In genomic region chrX:48508400-48509244, GRCh38 we compare ENCODE assay signal across 2 cellular contexts.
TF ChIP-seq lines count a peak whose summit lies in the region.

TSS of gene PORCN (plus strand) at chrX:48508992. CDS start at chrX:48509821, 829 bp downstream.

TF ChIP-seq in A549, 52 proteins besides CTCF, POLR2A, EP300 and RAD21 (continued from another document):
- TF ChIP-seq, protein P1, sequence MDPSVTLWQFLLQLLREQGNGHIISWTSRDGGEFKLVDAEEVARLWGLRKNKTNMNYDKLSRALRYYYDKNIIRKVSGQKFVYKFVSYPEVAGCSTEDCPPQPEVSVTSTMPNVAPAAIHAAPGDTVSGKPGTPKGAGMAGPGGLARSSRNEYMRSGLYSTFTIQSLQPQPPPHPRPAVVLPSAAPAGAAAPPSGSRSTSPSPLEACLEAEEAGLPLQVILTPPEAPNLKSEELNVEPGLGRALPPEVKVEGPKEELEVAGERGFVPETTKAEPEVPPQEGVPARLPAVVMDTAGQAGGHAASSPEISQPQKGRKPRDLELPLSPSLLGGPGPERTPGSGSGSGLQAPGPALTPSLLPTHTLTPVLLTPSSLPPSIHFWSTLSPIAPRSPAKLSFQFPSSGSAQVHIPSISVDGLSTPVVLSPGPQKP (IDR thresholded peaks at IDR 0.05; ENCODE audit: low read depth, low read length): no peak
- TF ChIP-seq BCL3 (IDR thresholded peaks at IDR 0.05) (peak; percentile 36; the same call in 1 of the 3 replicates), PHF8 (IDR thresholded peaks at IDR 0.05; ENCODE audit: borderline replicate concordance, low read depth) (peak; percentile 67)
- TF ChIP-seq, protein P2, sequence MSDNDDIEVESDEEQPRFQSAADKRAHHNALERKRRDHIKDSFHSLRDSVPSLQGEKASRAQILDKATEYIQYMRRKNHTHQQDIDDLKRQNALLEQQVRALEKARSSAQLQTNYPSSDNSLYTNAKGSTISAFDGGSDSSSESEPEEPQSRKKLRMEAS (IDR thresholded peaks at IDR 0.05): peak; percentile 65

TF ChIP-seq in H1, 55 proteins besides CTCF, POLR2A, EP300 and RAD21 (continued from another document):
- TF ChIP-seq, protein P3, sequence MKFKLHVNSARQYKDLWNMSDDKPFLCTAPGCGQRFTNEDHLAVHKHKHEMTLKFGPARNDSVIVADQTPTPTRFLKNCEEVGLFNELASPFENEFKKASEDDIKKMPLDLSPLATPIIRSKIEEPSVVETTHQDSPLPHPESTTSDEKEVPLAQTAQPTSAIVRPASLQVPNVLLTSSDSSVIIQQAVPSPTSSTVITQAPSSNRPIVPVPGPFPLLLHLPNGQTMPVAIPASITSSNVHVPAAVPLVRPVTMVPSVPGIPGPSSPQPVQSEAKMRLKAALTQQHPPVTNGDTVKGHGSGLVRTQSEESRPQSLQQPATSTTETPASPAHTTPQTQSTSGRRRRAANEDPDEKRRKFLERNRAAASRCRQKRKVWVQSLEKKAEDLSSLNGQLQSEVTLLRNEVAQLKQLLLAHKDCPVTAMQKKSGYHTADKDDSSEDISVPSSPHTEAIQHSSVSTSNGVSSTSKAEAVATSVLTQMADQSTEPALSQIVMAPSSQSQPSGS (IDR thresholded peaks at IDR 0.05; ENCODE audit: low read length): no peak
- no peak for TF ChIP-seq CHD1 (IDR thresholded peaks at IDR 0.05; ENCODE audit: low read depth, low read length)
- TF ChIP-seq, protein P2 (IDR thresholded peaks at IDR 0.05): 0 out of 2 replicates have a peak, but pooled peaks have one; percentile 15
- TF ChIP-seq, protein P4, sequence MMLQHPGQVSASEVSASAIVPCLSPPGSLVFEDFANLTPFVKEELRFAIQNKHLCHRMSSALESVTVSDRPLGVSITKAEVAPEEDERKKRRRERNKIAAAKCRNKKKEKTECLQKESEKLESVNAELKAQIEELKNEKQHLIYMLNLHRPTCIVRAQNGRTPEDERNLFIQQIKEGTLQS (IDR thresholded peaks at IDR 0.05; ENCODE audit: insufficient read depth, low read depth, low read length): no peak
- TF ChIP-seq SIRT6 (IDR thresholded peaks at IDR 0.05; ENCODE audit: low read length): no peak
- TF ChIP-seq TAF7 (optimal IDR thresholded peaks at IDR 0.05; ENCODE audit: borderline replicate concordance, low read depth, low read length): no peak
- no peak for TF ChIP-seq JUND (IDR thresholded peaks at IDR 0.05; ENCODE audit: low read length)
- TF ChIP-seq CEBPB (IDR thresholded peaks at IDR 0.05; ENCODE audit: low read depth, low read length): no peak
- peak; percentile 33; the same call in 1 of the 2 replicates for TF ChIP-seq TAF1 (IDR thresholded peaks at IDR 0.05; ENCODE audit: low read depth, low read length)
- no peak for TF ChIP-seq FOSL1 (IDR thresholded peaks at IDR 0.05; ENCODE audit: insufficient read depth, low read depth, low read length)
- TF ChIP-seq SAP30 (IDR thresholded peaks at IDR 0.05; ENCODE audit: insufficient read depth, insufficient replicate concordance, low read length): no peak
- no peak for TF ChIP-seq ZNF274 (IDR thresholded peaks at IDR 0.05; ENCODE audit: borderline replicate concordance, extremely low read depth, low read length)
- peak; percentile 76 for TF ChIP-seq KDM4A (IDR thresholded peaks at IDR 0.05; ENCODE audit: low read depth, low read length, severe bottlenecking)
- no peak for TF ChIP-seq CBX8 (IDR thresholded peaks at IDR 0.05; ENCODE audit: borderline replicate concordance, low read depth, low read length)
- TF ChIP-seq KDM5A (IDR thresholded peaks at IDR 0.05; ENCODE audit: low read length): no peak
- no peak for TF ChIP-seq KDM1A (IDR thresholded peaks at IDR 0.05; ENCODE audit: borderline replicate concordance, low read length)
- TF ChIP-seq HDAC2 (IDR thresholded peaks at IDR 0.05; ENCODE audit: borderline replicate concordance in 1 of 2, low read depth in 2 of 2, low read length in 2 of 2): no peak
- peak; percentile 46; the same call in 1 of the 2 replicates for TF ChIP-seq PHF8 (conservative IDR thresholded peaks at IDR 0.05; ENCODE audit: low read depth, low read length)
- no peak for TF ChIP-seq NRF1 (IDR thresholded peaks at IDR 0.05; ENCODE audit: low read depth, low read length)
- no peak for TF ChIP-seq SP2 (IDR thresholded peaks at IDR 0.05; ENCODE audit: low read length)
- peak in 1 of 2 experiments; percentile 62; a peak in 1 of 4 replicates for TF ChIP-seq SIN3A (conservative IDR thresholded peaks at IDR 0.05 in 1 of 2, IDR thresholded peaks at IDR 0.05 in 1 of 2; ENCODE audit: low read depth in 1 of 2, low read length in 2 of 2)
- TF ChIP-seq HDAC6 (IDR thresholded peaks at IDR 0.05; ENCODE audit: low read depth, low read length): no peak
- TF ChIP-seq, protein P5, sequence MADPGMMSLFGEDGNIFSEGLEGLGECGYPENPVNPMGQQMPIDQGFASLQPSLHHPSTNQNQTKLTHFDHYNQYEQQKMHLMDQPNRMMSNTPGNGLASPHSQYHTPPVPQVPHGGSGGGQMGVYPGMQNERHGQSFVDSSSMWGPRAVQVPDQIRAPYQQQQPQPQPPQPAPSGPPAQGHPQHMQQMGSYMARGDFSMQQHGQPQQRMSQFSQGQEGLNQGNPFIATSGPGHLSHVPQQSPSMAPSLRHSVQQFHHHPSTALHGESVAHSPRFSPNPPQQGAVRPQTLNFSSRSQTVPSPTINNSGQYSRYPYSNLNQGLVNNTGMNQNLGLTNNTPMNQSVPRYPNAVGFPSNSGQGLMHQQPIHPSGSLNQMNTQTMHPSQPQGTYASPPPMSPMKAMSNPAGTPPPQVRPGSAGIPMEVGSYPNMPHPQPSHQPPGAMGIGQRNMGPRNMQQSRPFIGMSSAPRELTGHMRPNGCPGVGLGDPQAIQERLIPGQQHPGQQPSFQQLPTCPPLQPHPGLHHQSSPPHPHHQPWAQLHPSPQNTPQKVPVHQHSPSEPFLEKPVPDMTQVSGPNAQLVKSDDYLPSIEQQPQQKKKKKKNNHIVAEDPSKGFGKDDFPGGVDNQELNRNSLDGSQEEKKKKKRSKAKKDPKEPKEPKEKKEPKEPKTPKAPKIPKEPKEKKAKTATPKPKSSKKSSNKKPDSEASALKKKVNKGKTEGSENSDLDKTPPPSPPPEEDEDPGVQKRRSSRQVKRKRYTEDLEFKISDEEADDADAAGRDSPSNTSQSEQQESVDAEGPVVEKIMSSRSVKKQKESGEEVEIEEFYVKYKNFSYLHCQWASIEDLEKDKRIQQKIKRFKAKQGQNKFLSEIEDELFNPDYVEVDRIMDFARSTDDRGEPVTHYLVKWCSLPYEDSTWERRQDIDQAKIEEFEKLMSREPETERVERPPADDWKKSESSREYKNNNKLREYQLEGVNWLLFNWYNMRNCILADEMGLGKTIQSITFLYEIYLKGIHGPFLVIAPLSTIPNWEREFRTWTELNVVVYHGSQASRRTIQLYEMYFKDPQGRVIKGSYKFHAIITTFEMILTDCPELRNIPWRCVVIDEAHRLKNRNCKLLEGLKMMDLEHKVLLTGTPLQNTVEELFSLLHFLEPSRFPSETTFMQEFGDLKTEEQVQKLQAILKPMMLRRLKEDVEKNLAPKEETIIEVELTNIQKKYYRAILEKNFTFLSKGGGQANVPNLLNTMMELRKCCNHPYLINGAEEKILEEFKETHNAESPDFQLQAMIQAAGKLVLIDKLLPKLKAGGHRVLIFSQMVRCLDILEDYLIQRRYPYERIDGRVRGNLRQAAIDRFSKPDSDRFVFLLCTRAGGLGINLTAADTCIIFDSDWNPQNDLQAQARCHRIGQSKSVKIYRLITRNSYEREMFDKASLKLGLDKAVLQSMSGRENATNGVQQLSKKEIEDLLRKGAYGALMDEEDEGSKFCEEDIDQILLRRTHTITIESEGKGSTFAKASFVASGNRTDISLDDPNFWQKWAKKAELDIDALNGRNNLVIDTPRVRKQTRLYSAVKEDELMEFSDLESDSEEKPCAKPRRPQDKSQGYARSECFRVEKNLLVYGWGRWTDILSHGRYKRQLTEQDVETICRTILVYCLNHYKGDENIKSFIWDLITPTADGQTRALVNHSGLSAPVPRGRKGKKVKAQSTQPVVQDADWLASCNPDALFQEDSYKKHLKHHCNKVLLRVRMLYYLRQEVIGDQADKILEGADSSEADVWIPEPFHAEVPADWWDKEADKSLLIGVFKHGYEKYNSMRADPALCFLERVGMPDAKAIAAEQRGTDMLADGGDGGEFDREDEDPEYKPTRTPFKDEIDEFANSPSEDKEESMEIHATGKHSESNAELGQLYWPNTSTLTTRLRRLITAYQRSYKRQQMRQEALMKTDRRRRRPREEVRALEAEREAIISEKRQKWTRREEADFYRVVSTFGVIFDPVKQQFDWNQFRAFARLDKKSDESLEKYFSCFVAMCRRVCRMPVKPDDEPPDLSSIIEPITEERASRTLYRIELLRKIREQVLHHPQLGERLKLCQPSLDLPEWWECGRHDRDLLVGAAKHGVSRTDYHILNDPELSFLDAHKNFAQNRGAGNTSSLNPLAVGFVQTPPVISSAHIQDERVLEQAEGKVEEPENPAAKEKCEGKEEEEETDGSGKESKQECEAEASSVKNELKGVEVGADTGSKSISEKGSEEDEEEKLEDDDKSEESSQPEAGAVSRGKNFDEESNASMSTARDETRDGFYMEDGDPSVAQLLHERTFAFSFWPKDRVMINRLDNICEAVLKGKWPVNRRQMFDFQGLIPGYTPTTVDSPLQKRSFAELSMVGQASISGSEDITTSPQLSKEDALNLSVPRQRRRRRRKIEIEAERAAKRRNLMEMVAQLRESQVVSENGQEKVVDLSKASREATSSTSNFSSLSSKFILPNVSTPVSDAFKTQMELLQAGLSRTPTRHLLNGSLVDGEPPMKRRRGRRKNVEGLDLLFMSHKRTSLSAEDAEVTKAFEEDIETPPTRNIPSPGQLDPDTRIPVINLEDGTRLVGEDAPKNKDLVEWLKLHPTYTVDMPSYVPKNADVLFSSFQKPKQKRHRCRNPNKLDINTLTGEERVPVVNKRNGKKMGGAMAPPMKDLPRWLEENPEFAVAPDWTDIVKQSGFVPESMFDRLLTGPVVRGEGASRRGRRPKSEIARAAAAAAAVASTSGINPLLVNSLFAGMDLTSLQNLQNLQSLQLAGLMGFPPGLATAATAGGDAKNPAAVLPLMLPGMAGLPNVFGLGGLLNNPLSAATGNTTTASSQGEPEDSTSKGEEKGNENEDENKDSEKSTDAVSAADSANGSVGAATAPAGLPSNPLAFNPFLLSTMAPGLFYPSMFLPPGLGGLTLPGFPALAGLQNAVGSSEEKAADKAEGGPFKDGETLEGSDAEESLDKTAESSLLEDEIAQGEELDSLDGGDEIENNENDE (IDR thresholded peaks at IDR 0.05; ENCODE audit: insufficient replicate concordance, low read length): no peak
- TF ChIP-seq BCL11A (IDR thresholded peaks at IDR 0.05; ENCODE audit: low read depth in 2 of 2, low read length in 2 of 2): no peak
- no peak for TF ChIP-seq JUN (IDR thresholded peaks at IDR 0.05; ENCODE audit: low read depth, low read length)
- no peak for TF ChIP-seq SRF (IDR thresholded peaks at IDR 0.05; ENCODE audit: low read depth, low read length)
- TF ChIP-seq BRCA1 (IDR thresholded peaks at IDR 0.05; ENCODE audit: low read depth, low read length): no peak
- TF ChIP-seq BACH1 (IDR thresholded peaks at IDR 0.05; ENCODE audit: low read length): no peak
- TF ChIP-seq SP4 (IDR thresholded peaks at IDR 0.05; ENCODE audit: low read length): no peak
- TF ChIP-seq TEAD4 (IDR thresholded peaks at IDR 0.05; ENCODE audit: low read depth, low read length): no peak
- no peak for TF ChIP-seq RXRA (IDR thresholded peaks at IDR 0.05; ENCODE audit: insufficient read depth, low read depth, low read length)
- no peak for TF ChIP-seq YY1 (IDR thresholded peaks at IDR 0.05; ENCODE audit: low read depth, low read length)
- no peak for TF ChIP-seq CREB1 (IDR thresholded peaks at IDR 0.05)
- no peak for TF ChIP-seq CTBP2 (IDR thresholded peaks at IDR 0.05; ENCODE audit: borderline replicate concordance, insufficient read depth, insufficient read length, low read length)
- no peak for TF ChIP-seq SP1 (IDR thresholded peaks at IDR 0.05; ENCODE audit: low read depth, low read length)
- TF ChIP-seq SIX5 (IDR thresholded peaks at IDR 0.05; ENCODE audit: low read depth, low read length): no peak
- TF ChIP-seq RBBP5 (IDR thresholded peaks at IDR 0.05; ENCODE audit: borderline replicate concordance, low read depth, low read length): no peak
- TF ChIP-seq TBP (IDR thresholded peaks at IDR 0.05; ENCODE audit: low read depth, low read length): no peak; the same call in 1 of the 2 replicates
- TF ChIP-seq TCF12 (IDR thresholded peaks at IDR 0.05; ENCODE audit: low read depth, low read length): no peak
- no peak for TF ChIP-seq EZH2 (IDR thresholded peaks at IDR 0.05; ENCODE audit: low read depth, low read length, severe bottlenecking)
- no peak for TF ChIP-seq GTF2F1 (IDR thresholded peaks at IDR 0.05; ENCODE audit: borderline replicate concordance, low read depth, low read length)
- no peak for TF ChIP-seq RFX5 (IDR thresholded peaks at IDR 0.05; ENCODE audit: borderline replicate concordance, low read depth, low read length)
- TF ChIP-seq, protein P6, sequence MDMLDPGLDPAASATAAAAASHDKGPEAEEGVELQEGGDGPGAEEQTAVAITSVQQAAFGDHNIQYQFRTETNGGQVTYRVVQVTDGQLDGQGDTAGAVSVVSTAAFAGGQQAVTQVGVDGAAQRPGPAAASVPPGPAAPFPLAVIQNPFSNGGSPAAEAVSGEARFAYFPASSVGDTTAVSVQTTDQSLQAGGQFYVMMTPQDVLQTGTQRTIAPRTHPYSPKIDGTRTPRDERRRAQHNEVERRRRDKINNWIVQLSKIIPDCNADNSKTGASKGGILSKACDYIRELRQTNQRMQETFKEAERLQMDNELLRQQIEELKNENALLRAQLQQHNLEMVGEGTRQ (IDR thresholded peaks at IDR 0.05; ENCODE audit: low read length): no peak
- TF ChIP-seq ASH2L (IDR thresholded peaks at IDR 0.05; ENCODE audit: low read length): no peak
- no peak for TF ChIP-seq POLR2AphosphoS5 (IDR thresholded peaks at IDR 0.05; ENCODE audit: low read depth, low read length)
- no peak for TF ChIP-seq RNF2 (IDR thresholded peaks at IDR 0.05; ENCODE audit: borderline replicate concordance, low read depth, low read length, missing control alignments, poor library complexity, severe bottlenecking)
- TF ChIP-seq EGR1 (IDR thresholded peaks at IDR 0.05; ENCODE audit: borderline replicate concordance, low read depth, low read length): 0 out of 2 replicates have a peak, but pooled peaks have one; percentile 36
- TF ChIP-seq CHD2 (IDR thresholded peaks at IDR 0.05; ENCODE audit: low read length): no peak
- TF ChIP-seq CBX5 (IDR thresholded peaks at IDR 0.05; ENCODE audit: low read depth, low read length): no peak
